Comparison of ENCODE assay signal across 19 cellular contexts in the genomic region with DNA sequence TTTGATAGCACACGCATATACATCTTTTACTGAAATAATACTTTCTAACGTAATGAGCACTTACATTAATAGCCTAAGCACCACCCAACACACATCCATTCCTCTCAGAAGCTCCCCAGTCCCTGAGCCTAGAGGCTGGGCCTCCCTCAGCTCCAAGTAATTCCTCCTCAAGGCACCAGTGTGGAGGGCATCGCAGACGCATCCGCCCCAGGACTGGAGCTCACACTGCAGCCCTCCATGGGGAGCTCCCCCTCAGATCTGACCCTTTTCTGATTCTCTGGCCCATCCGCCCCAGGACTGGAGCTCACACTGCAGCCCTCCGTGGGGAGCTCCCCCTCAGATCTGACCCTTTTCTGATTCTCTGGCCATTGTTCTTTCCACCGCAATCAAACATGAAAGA.
"Had no signal": no experiment of that assay in that cellular context is flagged by ENCODE, and none has a peak within 500 bp of the region (broad histone marks: within the 10 kb centered on the region; RNA-seq: fewer than 3 reads in every experiment).

No MANE protein-coding gene starts in this region.

- H3K36me3 ChIP-seq: esophagus muscularis mucosa, gastrocnemius medialis, left ventricle myocardium inferior, neutrophil, uterus had no signal

- H3K9me3 ChIP-seq: esophagus muscularis mucosa, gastrocnemius medialis, neutrophil, uterus had no signal

- DNase-seq: cortex of kidney; dorsolateral prefrontal cortex; effector CD8-positive, alpha-beta T cell; gastrocnemius medialis; immature natural killer cell; kidney; left cardiac atrium; left ventricle myocardium inferior; mesendoderm; naive thymus-derived CD8-positive, alpha-beta T cell; right cardiac atrium; small intestine; stimulated activated CD4-positive, alpha-beta T cell treated with anti-CD3 and anti-CD28 coated beads, Interleukin-12 subunit alpha, Interleukin-12 subunit beta, amount 100 ng/mL, for 4 hours; stimulated activated naive CD4-positive, alpha-beta T cell treated with Interleukin-2 at 50 U/mL for 16 hours; uterus had no signal

- H3K27me3 ChIP-seq: gastrocnemius medialis, neutrophil, uterus had no signal

- H3K27ac ChIP-seq: dorsolateral prefrontal cortex, epithelial cell of prostate, esophagus muscularis mucosa, gastrocnemius medialis, left ventricle myocardium inferior, neutrophil, uterus had no signal

- H3K36me3 Mint-ChIP-seq: immature natural killer cell, type B pancreatic cell had no signal

- H3K4me1 ChIP-seq: esophagus muscularis mucosa, gastrocnemius medialis, left ventricle myocardium inferior, uterus had no signal

- H3K27ac Mint-ChIP-seq: immature natural killer cell, type B pancreatic cell had no signal

- H3K4me3 Mint-ChIP-seq: immature natural killer cell; naive thymus-derived CD8-positive, alpha-beta T cell; type B pancreatic cell had no signal

- H3K4me1 Mint-ChIP-seq: immature natural killer cell had no signal

- H3K4me3 ChIP-seq: dorsolateral prefrontal cortex, esophagus muscularis mucosa, gastrocnemius medialis, left ventricle myocardium inferior, uterus had no signal

- ATAC-seq: gastrocnemius medialis; left cardiac atrium; naive thymus-derived CD8-positive, alpha-beta T cell; right cardiac atrium had no signal
